Comparison of ENCODE assay signal across 28 cellular contexts in genomic region chr1:5576111-5577065, GRCh38.
"Had no signal": no experiment of that assay in that cellular context is flagged by ENCODE, and none has a peak within 500 bp of the region (broad histone marks: within the 10 kb centered on the region; RNA-seq: fewer than 3 reads in every experiment).

No MANE protein-coding gene starts in this region.

- H3K36me3 Mint-ChIP-seq: naive thymus-derived CD4-positive, alpha-beta T cell; neural progenitor cell; stimulated activated effector memory CD8-positive, alpha-beta T cell treated with anti-CD3 and anti-CD28 coated beads, Interleukin-12 subunit alpha, Interleukin-12 subunit beta, amount 100 ng/mL, for 72 hours had no signal

- H3K4me2 ChIP-seq: neural progenitor cell, smooth muscle cell had no signal

- H3K9me3 Mint-ChIP-seq: nephron; stimulated activated effector memory CD8-positive, alpha-beta T cell treated with anti-CD3 and anti-CD28 coated beads, Interleukin-12 subunit alpha, Interleukin-12 subunit beta, amount 100 ng/mL, for 72 hours had no signal

- H3K4me3 Mint-ChIP-seq: naive thymus-derived CD4-positive, alpha-beta T cell; nephron; neural progenitor cell; stimulated activated effector memory CD8-positive, alpha-beta T cell treated with anti-CD3 and anti-CD28 coated beads, Interleukin-12 subunit alpha, Interleukin-12 subunit beta, amount 100 ng/mL, for 72 hours had no signal

- H3K27ac ChIP-seq: epithelial cell of prostate, foreskin keratinocyte, gastroesophageal sphincter, heart right ventricle, left lung, neural progenitor cell, prostate gland, right atrium auricular region, testis, tibial artery, upper lobe of left lung, uterus had no signal

- DNase-seq: cortex of kidney; effector CD4-positive, alpha-beta T cell; foreskin keratinocyte; glutamatergic neuron; heart right ventricle; hippocampal formation; left cardiac atrium; left lung; mesenchymal stem cell; midbrain; naive thymus-derived CD4-positive, alpha-beta T cell; stimulated activated CD4-positive, alpha-beta T cell treated with anti-CD3 and anti-CD28 coated beads, Interleukin-12 subunit alpha, Interleukin-12 subunit beta, amount 100 ng/mL, for 4 hours; stimulated activated CD4-positive, alpha-beta T cell treated with anti-CD3 and anti-CD28 coated beads, Interleukin-1b, Interleukin-23, amount 100 ng/mL, for 48 hours; stimulated activated CD4-positive, alpha-beta T cell treated with anti-CD3 and anti-CD28 coated beads, Interleukin-4, amount 100 ng/mL, for 24 hours; stimulated activated naive CD4-positive, alpha-beta T cell treated with Interleukin-2 at 50 U/mL for 16 hours; substantia nigra; testis; tibial artery; upper lobe of left lung; uterus had no signal

- H3K36me3 ChIP-seq: gastroesophageal sphincter, heart right ventricle, left lung, neural progenitor cell, prostate gland, right atrium auricular region, tibial artery, upper lobe of left lung, uterus had no signal

- H3K9ac ChIP-seq: neural progenitor cell had no signal

- H3K4me3 ChIP-seq: gastroesophageal sphincter, heart right ventricle, left lung, neural progenitor cell, prostate gland, right atrium auricular region, smooth muscle cell, testis, tibial artery, upper lobe of left lung, uterus had no signal

- H2AFZ ChIP-seq: neural progenitor cell had no signal

- H3K9me3 ChIP-seq: heart right ventricle, prostate gland, testis, tibial artery, upper lobe of left lung, uterus had no signal

- H3K4me1 ChIP-seq: foreskin keratinocyte, gastroesophageal sphincter, heart right ventricle, left lung, neural progenitor cell, prostate gland, right atrium auricular region, testis, tibial artery, upper lobe of left lung, uterus had no signal

- H3K27ac Mint-ChIP-seq: naive thymus-derived CD4-positive, alpha-beta T cell; nephron; neural progenitor cell; stimulated activated effector memory CD8-positive, alpha-beta T cell treated with anti-CD3 and anti-CD28 coated beads, Interleukin-12 subunit alpha, Interleukin-12 subunit beta, amount 100 ng/mL, for 72 hours had no signal

- H3K4me1 Mint-ChIP-seq: neural progenitor cell had no signal

- H3K27me3 ChIP-seq: foreskin keratinocyte, neural progenitor cell, right atrium auricular region, testis, upper lobe of left lung, uterus had no signal
